In the genomic region with DNA sequence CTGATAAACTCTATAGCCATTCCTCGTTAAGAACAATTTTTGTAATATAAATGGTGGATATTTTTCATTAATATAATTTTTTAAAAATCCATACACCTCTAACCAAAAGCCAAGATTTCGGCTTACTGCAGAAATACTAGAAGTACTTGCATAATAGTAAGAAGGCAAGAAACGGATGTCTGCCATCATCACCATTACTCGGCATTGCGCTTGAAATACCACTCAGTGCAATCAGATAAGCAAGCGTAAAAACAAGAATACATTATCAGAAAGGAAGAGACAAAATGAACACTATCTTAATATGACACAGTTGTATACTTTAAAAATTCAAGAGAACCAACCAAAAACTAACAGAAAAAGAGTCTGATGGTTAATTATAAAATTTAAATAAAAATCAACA, we compare ENCODE assay signal across 1 cellular context.
TF ChIP-seq lines count a peak whose summit lies in the region.

No MANE protein-coding gene starts in this region.

TF ChIP-seq in K562, 482 proteins besides CTCF, POLR2A, EP300 and RAD21 (continued from another document):
- TF ChIP-seq MAZ (CRISPR knock-in tag; conservative IDR thresholded peaks at IDR 0.05 in 1 of 2, IDR thresholded peaks at IDR 0.05 in 1 of 2) (no peak), CTBP1 (IDR thresholded peaks at IDR 0.05; ENCODE audit: borderline replicate concordance) (no peak), U2AF2 (optimal IDR thresholded peaks at IDR 0.05; ENCODE audit: low read depth, low read length) (no peak), ARHGAP35 (IDR thresholded peaks at IDR 0.05; ENCODE audit: partially characterized antibody) (no peak), ZNF785 (CRISPR knock-in tag; IDR thresholded peaks at IDR 0.05) (no peak), ARID2 (IDR thresholded peaks at IDR 0.05) (no peak), LARP7 (IDR thresholded peaks at IDR 0.05) (no peak), MBD2 (IDR thresholded peaks at IDR 0.05; ENCODE audit: borderline replicate concordance, low read depth) (no peak), NEUROD1 (IDR thresholded peaks at IDR 0.05; ENCODE audit: borderline replicate concordance, low read depth, low read length, partially characterized antibody) (no peak), ARID1B (IDR thresholded peaks at IDR 0.05) (peak; percentile 46), KLF1 (tag; IDR thresholded peaks at IDR 0.05) (no peak), SMARCA5 (IDR thresholded peaks at IDR 0.05) (no peak), MAFK (IDR thresholded peaks at IDR 0.05; ENCODE audit: low read length) (no peak), NCOA4 (IDR thresholded peaks at IDR 0.05; ENCODE audit: partially characterized antibody) (no peak), HLTF (IDR thresholded peaks at IDR 0.05) (no peak), BHLHE40 (IDR thresholded peaks at IDR 0.05; ENCODE audit: low read length) (no peak)
- TF ChIP-seq, protein P1, sequence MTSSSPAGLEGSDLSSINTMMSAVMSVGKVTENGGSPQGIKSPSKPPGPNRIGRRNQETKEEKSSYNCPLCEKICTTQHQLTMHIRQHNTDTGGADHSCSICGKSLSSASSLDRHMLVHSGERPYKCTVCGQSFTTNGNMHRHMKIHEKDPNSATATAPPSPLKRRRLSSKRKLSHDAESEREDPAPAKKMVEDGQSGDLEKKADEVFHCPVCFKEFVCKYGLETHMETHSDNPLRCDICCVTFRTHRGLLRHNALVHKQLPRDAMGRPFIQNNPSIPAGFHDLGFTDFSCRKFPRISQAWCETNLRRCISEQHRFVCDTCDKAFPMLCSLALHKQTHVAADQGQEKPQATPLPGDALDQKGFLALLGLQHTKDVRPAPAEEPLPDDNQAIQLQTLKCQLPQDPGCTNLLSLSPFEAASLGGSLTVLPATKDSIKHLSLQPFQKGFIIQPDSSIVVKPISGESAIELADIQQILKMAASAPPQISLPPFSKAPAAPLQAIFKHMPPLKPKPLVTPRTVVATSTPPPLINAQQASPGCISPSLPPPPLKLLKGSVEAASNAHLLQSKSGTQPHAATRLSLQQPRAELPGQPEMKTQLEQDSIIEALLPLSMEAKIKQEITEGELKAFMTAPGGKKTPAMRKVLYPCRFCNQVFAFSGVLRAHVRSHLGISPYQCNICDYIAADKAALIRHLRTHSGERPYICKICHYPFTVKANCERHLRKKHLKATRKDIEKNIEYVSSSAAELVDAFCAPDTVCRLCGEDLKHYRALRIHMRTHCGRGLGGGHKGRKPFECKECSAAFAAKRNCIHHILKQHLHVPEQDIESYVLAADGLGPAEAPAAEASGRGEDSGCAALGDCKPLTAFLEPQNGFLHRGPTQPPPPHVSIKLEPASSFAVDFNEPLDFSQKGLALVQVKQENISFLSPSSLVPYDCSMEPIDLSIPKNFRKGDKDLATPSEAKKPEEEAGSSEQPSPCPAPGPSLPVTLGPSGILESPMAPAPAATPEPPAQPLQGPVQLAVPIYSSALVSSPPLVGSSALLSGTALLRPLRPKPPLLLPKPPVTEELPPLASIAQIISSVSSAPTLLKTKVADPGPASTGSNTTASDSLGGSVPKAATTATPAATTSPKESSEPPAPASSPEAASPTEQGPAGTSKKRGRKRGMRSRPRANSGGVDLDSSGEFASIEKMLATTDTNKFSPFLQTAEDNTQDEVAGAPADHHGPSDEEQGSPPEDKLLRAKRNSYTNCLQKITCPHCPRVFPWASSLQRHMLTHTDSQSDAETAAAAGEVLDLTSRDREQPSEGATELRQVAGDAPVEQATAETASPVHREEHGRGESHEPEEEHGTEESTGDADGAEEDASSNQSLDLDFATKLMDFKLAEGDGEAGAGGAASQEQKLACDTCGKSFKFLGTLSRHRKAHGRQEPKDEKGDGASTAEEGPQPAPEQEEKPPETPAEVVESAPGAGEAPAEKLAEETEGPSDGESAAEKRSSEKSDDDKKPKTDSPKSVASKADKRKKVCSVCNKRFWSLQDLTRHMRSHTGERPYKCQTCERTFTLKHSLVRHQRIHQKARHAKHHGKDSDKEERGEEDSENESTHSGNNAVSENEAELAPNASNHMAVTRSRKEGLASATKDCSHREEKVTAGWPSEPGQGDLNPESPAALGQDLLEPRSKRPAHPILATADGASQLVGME (CRISPR knock-in tag; IDR thresholded peaks at IDR 0.05), result no peak
- TF ChIP-seq, protein P2, sequence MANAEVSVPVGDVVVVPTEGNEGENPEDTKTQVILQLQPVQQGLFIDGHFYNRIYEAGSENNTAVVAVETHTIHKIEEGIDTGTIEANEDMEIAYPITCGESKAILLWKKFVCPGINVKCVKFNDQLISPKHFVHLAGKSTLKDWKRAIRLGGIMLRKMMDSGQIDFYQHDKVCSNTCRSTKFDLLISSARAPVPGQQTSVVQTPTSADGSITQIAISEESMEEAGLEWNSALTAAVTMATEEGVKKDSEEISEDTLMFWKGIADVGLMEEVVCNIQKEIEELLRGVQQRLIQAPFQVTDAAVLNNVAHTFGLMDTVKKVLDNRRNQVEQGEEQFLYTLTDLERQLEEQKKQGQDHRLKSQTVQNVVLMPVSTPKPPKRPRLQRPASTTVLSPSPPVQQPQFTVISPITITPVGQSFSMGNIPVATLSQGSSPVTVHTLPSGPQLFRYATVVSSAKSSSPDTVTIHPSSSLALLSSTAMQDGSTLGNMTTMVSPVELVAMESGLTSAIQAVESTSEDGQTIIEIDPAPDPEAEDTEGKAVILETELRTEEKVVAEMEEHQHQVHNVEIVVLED (CRISPR knock-in tag; IDR thresholded peaks at IDR 0.05), result no peak
- TF ChIP-seq, protein P3, sequence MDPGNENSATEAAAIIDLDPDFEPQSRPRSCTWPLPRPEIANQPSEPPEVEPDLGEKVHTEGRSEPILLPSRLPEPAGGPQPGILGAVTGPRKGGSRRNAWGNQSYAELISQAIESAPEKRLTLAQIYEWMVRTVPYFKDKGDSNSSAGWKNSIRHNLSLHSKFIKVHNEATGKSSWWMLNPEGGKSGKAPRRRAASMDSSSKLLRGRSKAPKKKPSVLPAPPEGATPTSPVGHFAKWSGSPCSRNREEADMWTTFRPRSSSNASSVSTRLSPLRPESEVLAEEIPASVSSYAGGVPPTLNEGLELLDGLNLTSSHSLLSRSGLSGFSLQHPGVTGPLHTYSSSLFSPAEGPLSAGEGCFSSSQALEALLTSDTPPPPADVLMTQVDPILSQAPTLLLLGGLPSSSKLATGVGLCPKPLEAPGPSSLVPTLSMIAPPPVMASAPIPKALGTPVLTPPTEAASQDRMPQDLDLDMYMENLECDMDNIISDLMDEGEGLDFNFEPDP (CRISPR knock-in tag; IDR thresholded peaks at IDR 0.05), result no peak
- TF ChIP-seq, protein P4, sequence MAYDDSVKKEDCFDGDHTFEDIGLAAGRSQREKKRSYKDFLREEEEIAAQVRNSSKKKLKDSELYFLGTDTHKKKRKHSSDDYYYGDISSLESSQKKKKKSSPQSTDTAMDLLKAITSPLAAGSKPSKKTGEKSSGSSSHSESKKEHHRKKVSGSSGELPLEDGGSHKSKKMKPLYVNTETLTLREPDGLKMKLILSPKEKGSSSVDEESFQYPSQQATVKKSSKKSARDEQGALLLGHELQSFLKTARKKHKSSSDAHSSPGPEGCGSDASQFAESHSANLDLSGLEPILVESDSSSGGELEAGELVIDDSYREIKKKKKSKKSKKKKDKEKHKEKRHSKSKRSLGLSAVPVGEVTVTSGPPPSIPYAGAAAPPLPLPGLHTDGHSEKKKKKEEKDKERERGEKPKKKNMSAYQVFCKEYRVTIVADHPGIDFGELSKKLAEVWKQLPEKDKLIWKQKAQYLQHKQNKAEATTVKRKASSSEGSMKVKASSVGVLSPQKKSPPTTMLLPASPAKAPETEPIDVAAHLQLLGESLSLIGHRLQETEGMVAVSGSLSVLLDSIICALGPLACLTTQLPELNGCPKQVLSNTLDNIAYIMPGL (CRISPR knock-in tag; IDR thresholded peaks at IDR 0.05), result no peak
